ENCODE assay signal across 1 cellular context in genomic region chr9:33044162-33044673, GRCh38.
TF ChIP-seq lines count a peak whose summit lies in the region.

No MANE protein-coding gene starts in this region.

TF ChIP-seq in H1, 55 proteins besides CTCF, POLR2A, EP300 and RAD21:
- TF ChIP-seq CBX8 (IDR thresholded peaks at IDR 0.05; ENCODE audit: borderline replicate concordance, low read depth, low read length) = no peak
- no peak for TF ChIP-seq TCF12 (IDR thresholded peaks at IDR 0.05; ENCODE audit: low read depth, low read length)
- no peak for TF ChIP-seq KDM1A (IDR thresholded peaks at IDR 0.05; ENCODE audit: borderline replicate concordance, low read length)
- no peak for TF ChIP-seq SRF (IDR thresholded peaks at IDR 0.05; ENCODE audit: low read depth, low read length)
- TF ChIP-seq CHD2 (IDR thresholded peaks at IDR 0.05; ENCODE audit: low read length) = no peak
- TF ChIP-seq ZNF274 (IDR thresholded peaks at IDR 0.05; ENCODE audit: borderline replicate concordance, extremely low read depth, low read length) = no peak
- TF ChIP-seq POU5F1 (IDR thresholded peaks at IDR 0.05; ENCODE audit: low read depth, low read length) = no peak
- TF ChIP-seq SIX5 (IDR thresholded peaks at IDR 0.05; ENCODE audit: low read depth, low read length) = no peak
- no peak for TF ChIP-seq KDM4A (IDR thresholded peaks at IDR 0.05; ENCODE audit: low read depth, low read length, severe bottlenecking)
- no peak for TF ChIP-seq TEAD4 (IDR thresholded peaks at IDR 0.05; ENCODE audit: low read depth, low read length)
- TF ChIP-seq TAF1 (IDR thresholded peaks at IDR 0.05; ENCODE audit: low read depth, low read length) = no peak
- no peak for TF ChIP-seq EZH2 (IDR thresholded peaks at IDR 0.05; ENCODE audit: low read depth, low read length, severe bottlenecking)
- no peak for TF ChIP-seq EGR1 (IDR thresholded peaks at IDR 0.05; ENCODE audit: borderline replicate concordance, low read depth, low read length)
- TF ChIP-seq NANOG (IDR thresholded peaks at IDR 0.05; ENCODE audit: insufficient read depth, low read depth, low read length, poor library complexity, severe bottlenecking) = no peak
- TF ChIP-seq MAX (IDR thresholded peaks at IDR 0.05) = peak; percentile 70; the same call in 1 of the 2 replicates
- TF ChIP-seq SP2 (IDR thresholded peaks at IDR 0.05; ENCODE audit: low read length) = no peak
- no peak for TF ChIP-seq GABPA (IDR thresholded peaks at IDR 0.05; ENCODE audit: borderline replicate concordance, insufficient read depth, low read length)
- TF ChIP-seq CTBP2 (IDR thresholded peaks at IDR 0.05; ENCODE audit: borderline replicate concordance, insufficient read depth, insufficient read length, low read length) = no peak
- no peak for TF ChIP-seq MAFK (IDR thresholded peaks at IDR 0.05; ENCODE audit: low read depth, low read length)
- TF ChIP-seq YY1 (IDR thresholded peaks at IDR 0.05; ENCODE audit: low read depth, low read length) = no peak
- no peak for TF ChIP-seq CBX5 (IDR thresholded peaks at IDR 0.05; ENCODE audit: low read depth, low read length)
- no peak for TF ChIP-seq PHF8 (conservative IDR thresholded peaks at IDR 0.05; ENCODE audit: low read depth, low read length)
- TF ChIP-seq BRCA1 (IDR thresholded peaks at IDR 0.05; ENCODE audit: low read depth, low read length) = no peak
- TF ChIP-seq HDAC2 (IDR thresholded peaks at IDR 0.05; ENCODE audit: borderline replicate concordance in 1 of 2, low read depth in 2 of 2, low read length in 2 of 2) = no peak
- no peak for TF ChIP-seq ATF3 (IDR thresholded peaks at IDR 0.05; ENCODE audit: insufficient read depth, low read depth, low read length)
- TF ChIP-seq, protein P1, sequence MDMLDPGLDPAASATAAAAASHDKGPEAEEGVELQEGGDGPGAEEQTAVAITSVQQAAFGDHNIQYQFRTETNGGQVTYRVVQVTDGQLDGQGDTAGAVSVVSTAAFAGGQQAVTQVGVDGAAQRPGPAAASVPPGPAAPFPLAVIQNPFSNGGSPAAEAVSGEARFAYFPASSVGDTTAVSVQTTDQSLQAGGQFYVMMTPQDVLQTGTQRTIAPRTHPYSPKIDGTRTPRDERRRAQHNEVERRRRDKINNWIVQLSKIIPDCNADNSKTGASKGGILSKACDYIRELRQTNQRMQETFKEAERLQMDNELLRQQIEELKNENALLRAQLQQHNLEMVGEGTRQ (IDR thresholded peaks at IDR 0.05; ENCODE audit: low read length) = no peak
- peak; percentile 30; the same call in 1 of the 2 replicates for TF ChIP-seq TBP (IDR thresholded peaks at IDR 0.05; ENCODE audit: low read depth, low read length)
- TF ChIP-seq CREB1 (IDR thresholded peaks at IDR 0.05) = peak; percentile 88
- TF ChIP-seq RXRA (IDR thresholded peaks at IDR 0.05; ENCODE audit: insufficient read depth, low read depth, low read length) = no peak
- no peak for TF ChIP-seq SIN3A (conservative IDR thresholded peaks at IDR 0.05 in 1 of 2, IDR thresholded peaks at IDR 0.05 in 1 of 2; ENCODE audit: low read depth in 1 of 2, low read length in 2 of 2)
- TF ChIP-seq CHD7 (IDR thresholded peaks at IDR 0.05; ENCODE audit: insufficient replicate concordance, low read length) = no peak
- no peak for TF ChIP-seq SAP30 (IDR thresholded peaks at IDR 0.05; ENCODE audit: insufficient read depth, insufficient replicate concordance, low read length)
- peak; percentile 51 for TF ChIP-seq NRF1 (IDR thresholded peaks at IDR 0.05; ENCODE audit: low read depth, low read length)
- no peak for TF ChIP-seq RBBP5 (IDR thresholded peaks at IDR 0.05; ENCODE audit: borderline replicate concordance, low read depth, low read length)
- TF ChIP-seq RNF2 (IDR thresholded peaks at IDR 0.05; ENCODE audit: borderline replicate concordance, low read depth, low read length, missing control alignments, poor library complexity, severe bottlenecking) = no peak
- peak; percentile 48; the same call in 1 of the 2 replicates for TF ChIP-seq POLR2AphosphoS5 (IDR thresholded peaks at IDR 0.05; ENCODE audit: low read depth, low read length)
- peak; percentile 75 for TF ChIP-seq E2F6 (IDR thresholded peaks at IDR 0.05)
- no peak for TF ChIP-seq SP4 (IDR thresholded peaks at IDR 0.05; ENCODE audit: low read length)
- peak; percentile 66; the same call in 1 of the 2 replicates for TF ChIP-seq JUND (IDR thresholded peaks at IDR 0.05; ENCODE audit: low read length)
